Comparison of ENCODE assay signal across 8 cellular contexts in genomic region chr21:31866077-31866511, GRCh38. TPM values are rescaled to one million over a fixed set of nuclear protein-coding genes. Genes with fewer than 3 reads are reported as not detected.
DNase-seq lines count a peak whose midpoint lies in the region; ATAC-seq, FAIRE-seq and TF ChIP-seq lines count a peak whose summit lies in the region.

No MANE protein-coding gene starts in this region.

- in situ Hi-C loops in T47D (cut with HindIII; ENCODE audit: low pct_unique_long_range_greater_than_20kb, low sequenced_read_pairs): no loop called here

- H3K4me3 ChIP-seq in WERI-Rb-1 (ENCODE audit: low read depth, low read length): no peak overlapping the region

- TF ChIP-seq CTCF in WERI-Rb-1 (IDR thresholded peaks at IDR 0.05; ENCODE audit: low read depth, low read length): peak; percentile 96

- H3K4me1 Mint-ChIP-seq in immature natural killer cell: no peaks in the 10 kb centered on the region

- ATAC-seq in GM19395 (IDR thresholded peaks at IDR 0.05; ENCODE audit: unreplicated experiment): no peak

- no peak overlapping the region for H3K4me3 Mint-ChIP-seq in immature natural killer cell

- no peaks in the 10 kb centered on the region for H3K27me3 ChIP-seq in WERI-Rb-1 (ENCODE audit: insufficient read depth, low read depth, severe bottlenecking)

- H3K9me3 Mint-ChIP-seq in immature natural killer cell: no peaks in the 10 kb centered on the region

- no peaks in the 10 kb centered on the region for H3K36me3 Mint-ChIP-seq in immature natural killer cell

- DNase-seq in CMK (ENCODE audit: low read depth): peak; percentile 47
- peak; percentile 84 for DNase-seq in H54 (ENCODE audit: insufficient read length, low spot score)
- DNase-seq in NCI-H2107 (lab: John Stamatoyannopoulos, UW): peak; percentile 65
- peak; percentile 94 for DNase-seq in WERI-Rb-1
- peak; percentile 75 to 87 for DNase-seq in T47D (ENCODE audit: low read depth in 1 of 2, low spot score in 1 of 2)
- peak; percentile 18 to 35 (median 24) for DNase-seq in immature natural killer cell
- peak; percentile 55 to 75 (median 67) for DNase-seq in stimulated activated CD4-positive, alpha-beta T cell treated with anti-CD3 and anti-CD28 coated beads, Interleukin-12 subunit alpha, Interleukin-12 subunit beta, amount 100 ng/mL, for 48 hours (ENCODE audit: low read depth in 2 of 3, low spot score in 1 of 3)

- no peak overlapping the region for H3K27ac ChIP-seq in WERI-Rb-1

- H3K27me3 Mint-ChIP-seq in immature natural killer cell (ENCODE audit: low read depth in 3 of 3): peaks cover 5 to 14% (median 8%) of the 10 kb centered on the region in 3 donors

- no peak overlapping the region for H3K27ac Mint-ChIP-seq in immature natural killer cell

- no peaks in the 10 kb centered on the region for H3K36me3 ChIP-seq in WERI-Rb-1

- no peak for TF ChIP-seq POLR2A in H54 (IDR thresholded peaks at IDR 0.05; ENCODE audit: low read depth, low read length)

- H3K9me3 ChIP-seq in WERI-Rb-1 (ENCODE audit: severe bottlenecking): no peaks in the 10 kb centered on the region

- FAIRE-seq in H54 (lab: Jason Lieb, UNC): no peak

RNA-seq across cellular contexts. Expression of gene HUNK, which starts 6.7 kb away (rescaled TPM):
- polyA plus RNA-seq in immature natural killer cell: not detected

Comparison
In these comparisons a context has a peak if more than half of its experiments do, and no peak if none do; other contexts are left out.
1. DNase-seq: peak in every context shown above with its lines; median percentile 94 in WERI-Rb-1; 84 in H54; 81 in T47D; 67 in stimulated activated CD4-positive, alpha-beta T cell treated with anti-CD3 and anti-CD28 coated beads, Interleukin-12 subunit alpha, Interleukin-12 subunit beta, amount 100 ng/mL, for 48 hours; 65 in NCI-H2107; 47 in CMK; 24 in immature natural killer cell.